Comparison of ENCODE assay signal across 8 cellular contexts in the genomic region with DNA sequence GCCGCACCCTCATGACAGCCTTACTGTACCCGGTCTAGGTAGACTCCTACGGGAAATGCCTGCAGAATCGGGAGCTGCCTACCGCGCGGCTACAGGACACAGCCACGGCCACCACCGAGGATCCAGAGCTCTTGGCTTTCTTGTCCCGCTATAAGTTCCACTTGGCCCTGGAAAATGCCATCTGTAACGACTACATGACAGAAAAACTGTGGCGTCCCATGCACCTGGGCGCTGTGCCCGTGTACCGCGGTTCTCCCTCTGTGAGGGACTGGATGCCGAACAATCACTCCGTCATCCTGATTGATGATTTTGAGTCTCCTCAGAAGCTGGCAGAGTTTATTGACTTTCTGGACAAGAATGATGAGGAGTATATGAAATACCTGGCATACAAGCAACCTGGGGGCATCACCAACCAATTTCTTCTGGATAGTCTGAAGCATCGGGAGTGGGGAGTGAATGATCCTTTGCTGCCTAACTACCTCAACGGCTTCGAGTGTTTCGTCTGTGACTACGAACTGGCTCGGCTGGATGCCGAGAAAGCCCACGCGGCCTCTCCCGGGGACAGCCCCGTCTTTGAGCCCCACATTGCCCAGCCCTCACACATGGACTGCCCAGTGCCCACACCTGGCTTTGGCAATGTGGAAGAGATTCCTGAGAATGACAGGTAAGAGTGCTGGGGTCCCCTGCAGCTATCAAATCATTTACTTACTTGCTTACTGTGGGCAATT. TPM values are rescaled to one million over a fixed set of nuclear protein-coding genes. Genes with fewer than 3 reads are reported as not detected.
DNase-seq lines count a peak whose midpoint lies in the region; ATAC-seq, FAIRE-seq and TF ChIP-seq lines count a peak whose summit lies in the region.

No MANE protein-coding gene starts in this region.

- ATAC-seq in GM19438 (IDR thresholded peaks at IDR 0.05; ENCODE audit: low read depth, unreplicated experiment) (peak; percentile 4), esophagus mucosa (peak; percentile 2)

- TF ChIP-seq EP300 in ovary (IDR thresholded peaks at IDR 0.05) = no peak

- BruUV-seq in A673 (replicated peaks; lab: Mats Ljungman, UMichigan) = no TSS peak

- TF ChIP-seq POLR2A in ovary (IDR thresholded peaks at IDR 0.05) = no peak
- no peak for TF ChIP-seq POLR2A in GM12891 (IDR thresholded peaks at IDR 0.05; ENCODE audit: low read depth, low read length)

- CTCF ChIA-PET in A673 (lab: Charles Lee) = no interaction called here

- H3K27me3 ChIP-seq in A673 (replicated peaks; ENCODE audit: insufficient read depth, low read depth, low read length, poor library complexity) (no peaks in the 10 kb centered on the region), ovary (no peaks in the 10 kb centered on the region)

- 2 to 3% (median 2%) methylated on average over 29 of the region's 29 CpGs for WGBS in ovary, 3 donors

- H3K9me3 ChIP-seq in A673 (ENCODE audit: low read depth, low read length, poor library complexity, severe bottlenecking) (no peaks in the 10 kb centered on the region), ovary (no peaks in the 10 kb centered on the region)

- FAIRE-seq in GM12891 (lab: Jason Lieb, UNC) = no peak

- H3K4me1 ChIP-seq in A673 (ENCODE audit: insufficient read depth, low read length, poor library complexity, severe bottlenecking) = peaks cover 13% of the 10 kb centered on the region
- H3K4me1 ChIP-seq in ovary (ENCODE audit: insufficient read depth) = peaks cover 3% of the 10 kb centered on the region

- H3K4me3 ChIP-seq in A673 (ENCODE audit: low read depth, low read length, poor library complexity, severe bottlenecking) (peak overlapping the region; percentile 88), ovary (peak overlapping the region; percentile 77)

- DNase-seq in A673 (ENCODE audit: low spot score) (peak; percentile 16), SW480 (ENCODE audit: low spot score) (peak; percentile 9), ovary (no peak), NCI-H2196 (lab: John Stamatoyannopoulos, UW; ENCODE audit: unreplicated experiment) (no peak), kidney glomerular epithelial cell (lab: John Stamatoyannopoulos, UW) (no peak), GM12891 (ENCODE audit: insufficient read length, low spot score) (no peak)

- TF ChIP-seq CTCF in A673 (conservative IDR thresholded peaks at IDR 0.05; ENCODE audit: low read depth, low read length) (no peak), ovary (IDR thresholded peaks at IDR 0.05) (no peak)

- intact Hi-C loops in A673 (cut with micrococcal nuclease; ENCODE audit: unreplicated experiment) (no loop called here), ovary (cut with DNase I) (no loop called here)

- H3K36me3 ChIP-seq in A673 (ENCODE audit: insufficient read depth, low read length, poor library complexity, severe bottlenecking) (peaks cover 30% of the 10 kb centered on the region), ovary (no peaks in the 10 kb centered on the region)

- H3K27ac ChIP-seq in A673 (ENCODE audit: low read depth, low read length, poor library complexity, severe bottlenecking) = peak overlapping the region; percentile 87
- peak overlapping the region; percentile 88 to 97 for H3K27ac ChIP-seq in ovary

- POLR2A ChIA-PET in A673 (lab: Charles Lee; ENCODE audit: low non-redundant PET) = no interaction called here

TF ChIP-seq in GM12891, 5 proteins besides CTCF, POLR2A, EP300 and RAD21:
- TF ChIP-seq PAX5 (IDR thresholded peaks at IDR 0.05; ENCODE audit: insufficient read depth, low read length, severe bottlenecking) (no peak), SPI1 (IDR thresholded peaks at IDR 0.05; ENCODE audit: low read depth, low read length) (no peak), POLR2AphosphoS5 (IDR thresholded peaks at IDR 0.05; ENCODE audit: low read depth, low read length) (no peak), TAF1 (IDR thresholded peaks at IDR 0.05; ENCODE audit: low read depth, low read length) (no peak), POU2F2 (IDR thresholded peaks at IDR 0.05; ENCODE audit: low read depth, low read length) (no peak)

RNA-seq across cellular contexts. Expression of gene CHCHD1, which starts 8.5 kb away (rescaled TPM):
- total RNA-seq in A673 (2021) (37.5 and 37.7 TPM in 2 replicates), esophagus mucosa (23.5 TPM), ovary (10 to 100 TPM; 12.5 to 33.4 (median 16.9) TPM)
- polyA plus RNA-seq in ovary = 10 to 100 TPM; 26.3 to 30.6 TPM
- polyA plus RNA-seq in GM12891 (2012; ENCODE audit: low read depth, missing spikeins) = 79.1 TPM

RNA-seq across cellular contexts. Expression of gene ZSWIM8, which starts 12.1 kb away (rescaled TPM):
- total RNA-seq in A673 (2021) (71.3 and 81.1 TPM in 2 replicates), esophagus mucosa (71.7 TPM), ovary (10 to 100 TPM; 56.1 to 90.7 (median 69.3) TPM)
- polyA plus RNA-seq in ovary = 10 to 100 TPM; 42.7 to 80.9 TPM
- polyA plus RNA-seq in GM12891 (2012; ENCODE audit: low read depth, missing spikeins) = 51.6 TPM

RNA-seq across cellular contexts. Expression of gene SEC24C, which starts 29.1 kb away (rescaled TPM):
- total RNA-seq in A673 (2021) = 71.2 and 74.9 TPM in 2 replicates
- total RNA-seq in esophagus mucosa = 53.1 TPM
- total RNA-seq in ovary = 10 to 100 TPM; 30.3 to 70.4 (median 58.8) TPM
- 10 to 100 TPM; 32.2 to 60.5 TPM for polyA plus RNA-seq in ovary
- 61.0 TPM for polyA plus RNA-seq in GM12891 (2012; ENCODE audit: low read depth, missing spikeins)

RNA-seq across cellular contexts. Expression of gene NDST2, which starts 38.1 kb away (rescaled TPM):
- total RNA-seq in A673 (2021) (23.1 and 28.9 TPM in 2 replicates), esophagus mucosa (15.9 TPM), ovary (10 to 100 TPM; 24.4 to 37.5 (median 30.5) TPM)
- polyA plus RNA-seq in ovary = 10 to 100 TPM; 16.7 to 17.0 TPM
- 14.8 TPM for polyA plus RNA-seq in GM12891 (2012; ENCODE audit: low read depth, missing spikeins)

Comparison
In these comparisons a context has a peak if more than half of its experiments do, and no peak if none do; other contexts are left out.
1. DNase-seq: peak in A673 (single experiment) and SW480 (single experiment); none in ovary (0 of 5), NCI-H2196 (single experiment), kidney glomerular epithelial cell (single experiment) and GM12891 (single experiment).